1 cellular context compared by ENCODE assay signal in the genomic region with DNA sequence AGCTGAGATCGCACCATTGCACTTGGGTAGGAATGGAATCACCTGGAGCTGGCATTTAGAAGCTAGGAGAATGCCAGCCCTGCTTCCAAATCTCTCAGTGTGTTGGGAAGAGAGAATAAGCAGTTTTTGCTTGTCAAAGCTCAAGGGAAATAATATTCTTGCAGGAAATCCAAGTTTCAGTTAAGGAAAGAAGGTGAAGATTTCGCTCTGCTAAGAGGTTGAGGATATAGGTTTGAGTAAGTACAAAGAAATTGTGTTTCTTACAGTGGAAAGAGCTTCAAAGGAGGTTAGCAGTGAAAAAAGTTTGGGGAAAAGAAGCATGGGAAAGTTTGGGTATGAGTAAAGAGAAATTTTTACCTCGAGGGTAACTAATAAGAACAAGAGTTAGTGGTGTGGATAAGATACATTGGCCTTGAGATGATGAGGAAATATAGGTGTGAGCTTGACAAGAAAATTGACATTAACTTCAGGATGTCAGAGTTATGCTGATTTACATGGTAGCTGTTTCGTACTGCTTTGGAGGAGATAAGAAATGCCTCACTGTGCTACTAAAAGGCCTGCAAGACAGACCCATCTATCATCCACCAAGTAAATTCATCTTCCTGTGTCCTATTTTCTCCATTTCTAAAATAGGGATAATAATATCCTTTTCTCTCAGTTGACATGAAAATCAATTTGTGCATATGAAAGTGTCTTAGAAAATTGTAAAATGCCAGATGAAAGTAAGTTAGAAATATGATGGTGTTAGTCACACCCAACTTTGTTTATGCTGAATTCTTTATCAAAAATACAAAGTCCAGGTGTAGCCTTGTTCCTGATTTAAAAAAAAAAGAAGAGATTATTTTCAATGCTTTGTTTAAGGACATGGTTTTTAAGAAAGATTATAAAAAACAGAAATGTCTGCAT.
A peak's percentile ranks its signal among the peaks of the same experiment; 100 is the strongest.
TF ChIP-seq lines count a peak whose summit lies in the region.

No MANE protein-coding gene starts in this region.

TF ChIP-seq in K562, 482 proteins besides CTCF, POLR2A, EP300 and RAD21 (continued from another document and continues in another):
- peak; percentile 48 for TF ChIP-seq HMGN3 (IDR thresholded peaks at IDR 0.05; ENCODE audit: borderline replicate concordance, extremely low read depth, insufficient read length, low read depth, low read length)
- peak in 1 of 2 experiments; percentile 38; a peak in 2 of 4 replicates for TF ChIP-seq KDM1A (IDR thresholded peaks at IDR 0.05)
- TF ChIP-seq OTX1 (CRISPR knock-in tag; IDR thresholded peaks at IDR 0.05): no peak
- no peak for TF ChIP-seq HCFC1 (IDR thresholded peaks at IDR 0.05; ENCODE audit: low read depth, low read length)
- TF ChIP-seq, protein P1, sequence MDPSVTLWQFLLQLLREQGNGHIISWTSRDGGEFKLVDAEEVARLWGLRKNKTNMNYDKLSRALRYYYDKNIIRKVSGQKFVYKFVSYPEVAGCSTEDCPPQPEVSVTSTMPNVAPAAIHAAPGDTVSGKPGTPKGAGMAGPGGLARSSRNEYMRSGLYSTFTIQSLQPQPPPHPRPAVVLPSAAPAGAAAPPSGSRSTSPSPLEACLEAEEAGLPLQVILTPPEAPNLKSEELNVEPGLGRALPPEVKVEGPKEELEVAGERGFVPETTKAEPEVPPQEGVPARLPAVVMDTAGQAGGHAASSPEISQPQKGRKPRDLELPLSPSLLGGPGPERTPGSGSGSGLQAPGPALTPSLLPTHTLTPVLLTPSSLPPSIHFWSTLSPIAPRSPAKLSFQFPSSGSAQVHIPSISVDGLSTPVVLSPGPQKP (CRISPR knock-in tag; IDR thresholded peaks at IDR 0.05): no peak
- TF ChIP-seq RBFOX2 (IDR thresholded peaks at IDR 0.05; ENCODE audit: low read depth, low read length): no peak
- TF ChIP-seq, protein P2, sequence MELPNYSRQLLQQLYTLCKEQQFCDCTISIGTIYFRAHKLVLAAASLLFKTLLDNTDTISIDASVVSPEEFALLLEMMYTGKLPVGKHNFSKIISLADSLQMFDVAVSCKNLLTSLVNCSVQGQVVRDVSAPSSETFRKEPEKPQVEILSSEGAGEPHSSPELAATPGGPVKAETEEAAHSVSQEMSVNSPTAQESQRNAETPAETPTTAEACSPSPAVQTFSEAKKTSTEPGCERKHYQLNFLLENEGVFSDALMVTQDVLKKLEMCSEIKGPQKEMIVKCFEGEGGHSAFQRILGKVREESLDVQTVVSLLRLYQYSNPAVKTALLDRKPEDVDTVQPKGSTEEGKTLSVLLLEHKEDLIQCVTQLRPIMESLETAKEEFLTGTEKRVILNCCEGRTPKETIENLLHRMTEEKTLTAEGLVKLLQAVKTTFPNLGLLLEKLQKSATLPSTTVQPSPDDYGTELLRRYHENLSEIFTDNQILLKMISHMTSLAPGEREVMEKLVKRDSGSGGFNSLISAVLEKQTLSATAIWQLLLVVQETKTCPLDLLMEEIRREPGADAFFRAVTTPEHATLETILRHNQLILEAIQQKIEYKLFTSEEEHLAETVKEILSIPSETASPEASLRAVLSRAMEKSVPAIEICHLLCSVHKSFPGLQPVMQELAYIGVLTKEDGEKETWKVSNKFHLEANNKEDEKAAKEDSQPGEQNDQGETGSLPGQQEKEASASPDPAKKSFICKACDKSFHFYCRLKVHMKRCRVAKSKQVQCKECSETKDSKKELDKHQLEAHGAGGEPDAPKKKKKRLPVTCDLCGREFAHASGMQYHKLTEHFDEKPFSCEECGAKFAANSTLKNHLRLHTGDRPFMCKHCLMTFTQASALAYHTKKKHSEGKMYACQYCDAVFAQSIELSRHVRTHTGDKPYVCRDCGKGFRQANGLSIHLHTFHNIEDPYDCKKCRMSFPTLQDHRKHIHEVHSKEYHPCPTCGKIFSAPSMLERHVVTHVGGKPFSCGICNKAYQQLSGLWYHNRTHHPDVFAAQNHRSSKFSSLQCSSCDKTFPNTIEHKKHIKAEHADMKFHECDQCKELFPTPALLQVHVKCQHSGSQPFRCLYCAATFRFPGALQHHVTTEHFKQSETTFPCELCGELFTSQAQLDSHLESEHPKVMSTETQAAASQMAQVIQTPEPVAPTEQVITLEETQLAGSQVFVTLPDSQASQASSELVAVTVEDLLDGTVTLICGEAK (IDR thresholded peaks at IDR 0.05): peak; percentile 51; the same call in 1 of the 2 replicates
- TF ChIP-seq, protein P2 (CRISPR knock-in tag; IDR thresholded peaks at IDR 0.05): no peak
- no peak for TF ChIP-seq STAG1 (CRISPR knock-in tag; IDR thresholded peaks at IDR 0.05; ENCODE audit: borderline replicate concordance)
- TF ChIP-seq BDP1 (IDR thresholded peaks at IDR 0.05; ENCODE audit: insufficient read depth, insufficient read length): no peak
- TF ChIP-seq ZEB2 (IDR thresholded peaks at IDR 0.05): 0 out of 2 replicates have a peak, but pooled peaks have one; percentile 42
- TF ChIP-seq, protein P3, sequence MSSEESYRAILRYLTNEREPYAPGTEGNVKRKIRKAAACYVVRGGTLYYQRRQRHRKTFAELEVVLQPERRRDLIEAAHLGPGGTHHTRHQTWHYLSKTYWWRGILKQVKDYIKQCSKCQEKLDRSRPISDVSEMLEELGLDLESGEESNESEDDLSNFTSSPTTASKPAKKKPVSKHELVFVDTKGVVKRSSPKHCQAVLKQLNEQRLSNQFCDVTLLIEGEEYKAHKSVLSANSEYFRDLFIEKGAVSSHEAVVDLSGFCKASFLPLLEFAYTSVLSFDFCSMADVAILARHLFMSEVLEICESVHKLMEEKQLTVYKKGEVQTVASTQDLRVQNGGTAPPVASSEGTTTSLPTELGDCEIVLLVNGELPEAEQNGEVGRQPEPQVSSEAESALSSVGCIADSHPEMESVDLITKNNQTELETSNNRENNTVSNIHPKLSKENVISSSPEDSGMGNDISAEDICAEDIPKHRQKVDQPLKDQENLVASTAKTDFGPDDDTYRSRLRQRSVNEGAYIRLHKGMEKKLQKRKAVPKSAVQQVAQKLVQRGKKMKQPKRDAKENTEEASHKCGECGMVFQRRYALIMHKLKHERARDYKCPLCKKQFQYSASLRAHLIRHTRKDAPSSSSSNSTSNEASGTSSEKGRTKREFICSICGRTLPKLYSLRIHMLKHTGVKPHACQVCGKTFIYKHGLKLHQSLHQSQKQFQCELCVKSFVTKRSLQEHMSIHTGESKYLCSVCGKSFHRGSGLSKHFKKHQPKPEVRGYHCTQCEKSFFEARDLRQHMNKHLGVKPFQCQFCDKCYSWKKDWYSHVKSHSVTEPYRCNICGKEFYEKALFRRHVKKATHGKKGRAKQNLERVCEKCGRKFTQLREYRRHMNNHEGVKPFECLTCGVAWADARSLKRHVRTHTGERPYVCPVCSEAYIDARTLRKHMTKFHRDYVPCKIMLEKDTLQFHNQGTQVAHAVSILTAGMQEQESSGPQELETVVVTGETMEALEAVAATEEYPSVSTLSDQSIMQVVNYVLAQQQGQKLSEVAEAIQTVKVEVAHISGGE (CRISPR knock-in tag; IDR thresholded peaks at IDR 0.05): no peak
- no peak for TF ChIP-seq CBX2 (IDR thresholded peaks at IDR 0.05; ENCODE audit: insufficient read depth, low read length, poor library complexity, severe bottlenecking)
- TF ChIP-seq FOXP1 (CRISPR knock-in tag; IDR thresholded peaks at IDR 0.05): no peak
- TF ChIP-seq, protein P4, sequence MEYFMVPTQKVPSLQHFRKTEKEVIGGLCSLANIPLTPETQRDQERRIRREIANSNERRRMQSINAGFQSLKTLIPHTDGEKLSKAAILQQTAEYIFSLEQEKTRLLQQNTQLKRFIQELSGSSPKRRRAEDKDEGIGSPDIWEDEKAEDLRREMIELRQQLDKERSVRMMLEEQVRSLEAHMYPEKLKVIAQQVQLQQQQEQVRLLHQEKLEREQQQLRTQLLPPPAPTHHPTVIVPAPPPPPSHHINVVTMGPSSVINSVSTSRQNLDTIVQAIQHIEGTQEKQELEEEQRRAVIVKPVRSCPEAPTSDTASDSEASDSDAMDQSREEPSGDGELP (CRISPR knock-in tag; IDR thresholded peaks at IDR 0.05; ENCODE audit: borderline replicate concordance): no peak
- TF ChIP-seq BACH1 (tag; IDR thresholded peaks at IDR 0.05): peak; percentile 35; the same call in 1 of the 2 replicates
- 0 out of 2 replicates have a peak, but pooled peaks have one; percentile 22 for TF ChIP-seq NCOA1 (IDR thresholded peaks at IDR 0.05; ENCODE audit: low read depth)
- TF ChIP-seq, protein P5, sequence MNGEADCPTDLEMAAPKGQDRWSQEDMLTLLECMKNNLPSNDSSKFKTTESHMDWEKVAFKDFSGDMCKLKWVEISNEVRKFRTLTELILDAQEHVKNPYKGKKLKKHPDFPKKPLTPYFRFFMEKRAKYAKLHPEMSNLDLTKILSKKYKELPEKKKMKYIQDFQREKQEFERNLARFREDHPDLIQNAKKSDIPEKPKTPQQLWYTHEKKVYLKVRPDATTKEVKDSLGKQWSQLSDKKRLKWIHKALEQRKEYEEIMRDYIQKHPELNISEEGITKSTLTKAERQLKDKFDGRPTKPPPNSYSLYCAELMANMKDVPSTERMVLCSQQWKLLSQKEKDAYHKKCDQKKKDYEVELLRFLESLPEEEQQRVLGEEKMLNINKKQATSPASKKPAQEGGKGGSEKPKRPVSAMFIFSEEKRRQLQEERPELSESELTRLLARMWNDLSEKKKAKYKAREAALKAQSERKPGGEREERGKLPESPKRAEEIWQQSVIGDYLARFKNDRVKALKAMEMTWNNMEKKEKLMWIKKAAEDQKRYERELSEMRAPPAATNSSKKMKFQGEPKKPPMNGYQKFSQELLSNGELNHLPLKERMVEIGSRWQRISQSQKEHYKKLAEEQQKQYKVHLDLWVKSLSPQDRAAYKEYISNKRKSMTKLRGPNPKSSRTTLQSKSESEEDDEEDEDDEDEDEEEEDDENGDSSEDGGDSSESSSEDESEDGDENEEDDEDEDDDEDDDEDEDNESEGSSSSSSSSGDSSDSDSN (IDR thresholded peaks at IDR 0.05; ENCODE audit: borderline replicate concordance in 1 of 2, low read depth in 2 of 2, low read length in 2 of 2): no peak
- TF ChIP-seq ARID1B (IDR thresholded peaks at IDR 0.05): peak; percentile 84
- TF ChIP-seq, protein P6, sequence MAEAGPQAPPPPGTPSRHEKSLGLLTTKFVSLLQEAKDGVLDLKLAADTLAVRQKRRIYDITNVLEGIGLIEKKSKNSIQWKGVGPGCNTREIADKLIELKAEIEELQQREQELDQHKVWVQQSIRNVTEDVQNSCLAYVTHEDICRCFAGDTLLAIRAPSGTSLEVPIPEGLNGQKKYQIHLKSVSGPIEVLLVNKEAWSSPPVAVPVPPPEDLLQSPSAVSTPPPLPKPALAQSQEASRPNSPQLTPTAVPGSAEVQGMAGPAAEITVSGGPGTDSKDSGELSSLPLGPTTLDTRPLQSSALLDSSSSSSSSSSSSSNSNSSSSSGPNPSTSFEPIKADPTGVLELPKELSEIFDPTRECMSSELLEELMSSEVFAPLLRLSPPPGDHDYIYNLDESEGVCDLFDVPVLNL (CRISPR knock-in tag; IDR thresholded peaks at IDR 0.05; ENCODE audit: low read depth): no peak
- TF ChIP-seq ZFP1 (CRISPR knock-in tag; IDR thresholded peaks at IDR 0.05): no peak
- no peak for TF ChIP-seq DDX20 (tag; IDR thresholded peaks at IDR 0.05; ENCODE audit: low read depth)
- no peak for TF ChIP-seq TBL1XR1 (IDR thresholded peaks at IDR 0.05; ENCODE audit: low read length in 2 of 2)
- no peak for TF ChIP-seq RBM15 (IDR thresholded peaks at IDR 0.05; ENCODE audit: insufficient read depth, low read length)
- TF ChIP-seq FOXJ2 (tag; IDR thresholded peaks at IDR 0.05): 0 out of 2 replicates have a peak, but pooled peaks have one; percentile 47
- TF ChIP-seq BCOR (IDR thresholded peaks at IDR 0.05): 0 out of 2 replicates have a peak, but pooled peaks have one; percentile 7
- no peak for TF ChIP-seq ARHGAP35 (IDR thresholded peaks at IDR 0.05; ENCODE audit: partially characterized antibody)
- peak; percentile 72 for TF ChIP-seq TEAD4 (IDR thresholded peaks at IDR 0.05; ENCODE audit: low read length)
- no peak for TF ChIP-seq TEAD4 (CRISPR knock-in tag; IDR thresholded peaks at IDR 0.05; ENCODE audit: borderline replicate concordance)
- 0 out of 2 replicates have a peak, but pooled peaks have one; percentile 53 for TF ChIP-seq HDGF (IDR thresholded peaks at IDR 0.05)
- TF ChIP-seq NFIC (IDR thresholded peaks at IDR 0.05): peak; percentile 5; the same call in 1 of the 2 replicates
- TF ChIP-seq, protein P7, sequence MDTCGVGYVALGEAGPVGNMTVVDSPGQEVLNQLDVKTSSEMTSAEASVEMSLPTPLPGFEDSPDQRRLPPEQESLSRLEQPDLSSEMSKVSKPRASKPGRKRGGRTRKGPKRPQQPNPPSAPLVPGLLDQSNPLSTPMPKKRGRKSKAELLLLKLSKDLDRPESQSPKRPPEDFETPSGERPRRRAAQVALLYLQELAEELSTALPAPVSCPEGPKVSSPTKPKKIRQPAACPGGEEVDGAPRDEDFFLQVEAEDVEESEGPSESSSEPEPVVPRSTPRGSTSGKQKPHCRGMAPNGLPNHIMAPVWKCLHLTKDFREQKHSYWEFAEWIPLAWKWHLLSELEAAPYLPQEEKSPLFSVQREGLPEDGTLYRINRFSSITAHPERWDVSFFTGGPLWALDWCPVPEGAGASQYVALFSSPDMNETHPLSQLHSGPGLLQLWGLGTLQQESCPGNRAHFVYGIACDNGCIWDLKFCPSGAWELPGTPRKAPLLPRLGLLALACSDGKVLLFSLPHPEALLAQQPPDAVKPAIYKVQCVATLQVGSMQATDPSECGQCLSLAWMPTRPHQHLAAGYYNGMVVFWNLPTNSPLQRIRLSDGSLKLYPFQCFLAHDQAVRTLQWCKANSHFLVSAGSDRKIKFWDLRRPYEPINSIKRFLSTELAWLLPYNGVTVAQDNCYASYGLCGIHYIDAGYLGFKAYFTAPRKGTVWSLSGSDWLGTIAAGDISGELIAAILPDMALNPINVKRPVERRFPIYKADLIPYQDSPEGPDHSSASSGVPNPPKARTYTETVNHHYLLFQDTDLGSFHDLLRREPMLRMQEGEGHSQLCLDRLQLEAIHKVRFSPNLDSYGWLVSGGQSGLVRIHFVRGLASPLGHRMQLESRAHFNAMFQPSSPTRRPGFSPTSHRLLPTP (IDR thresholded peaks at IDR 0.05; ENCODE audit: borderline replicate concordance, extremely low read depth, insufficient read length): no peak
